ENCODE assay signal across 8 cellular contexts in genomic region chr6:52227495-52227894, GRCh38. TPM values are rescaled to one million over a fixed set of nuclear protein-coding genes. Genes with fewer than 3 reads are reported as not detected.
DNase-seq lines count a peak whose midpoint lies in the region; ATAC-seq and TF ChIP-seq lines count a peak whose summit lies in the region.

No MANE protein-coding gene starts in this region.

- no peak overlapping the region for H3K4me3 ChIP-seq in fibroblast of villous mesenchyme (ENCODE audit: low read depth, low read length)

- DNase-seq in fibroblast of villous mesenchyme (ENCODE audit: low read depth): peak; percentile 7
- no peak for DNase-seq in AG08395 (ENCODE audit: low spot score)
- no peak for DNase-seq in NCI-H748 treated with DMSO at 0.1 percent for 48 hours (lab: John Stamatoyannopoulos, UW)
- DNase-seq in HK-2 (ENCODE audit: unreplicated experiment): no peak
- no peak for DNase-seq in iPS-NIHi11 (ENCODE audit: low spot score)

- TF ChIP-seq CTCF in fibroblast of villous mesenchyme (IDR thresholded peaks at IDR 0.05; ENCODE audit: insufficient read depth, low read depth, low read length): no peak

- ATAC-seq in GM18499 (IDR thresholded peaks at IDR 0.05; ENCODE audit: insufficient read depth, unreplicated experiment) (peak; percentile 100), GM21528 (IDR thresholded peaks at IDR 0.05; ENCODE audit: low FRiP score, unreplicated experiment) (peak; percentile 100), HG03558 (IDR thresholded peaks at IDR 0.05; ENCODE audit: extremely low read depth, unreplicated experiment) (peak; percentile 100)

RNA-seq across cellular contexts. Expression of gene IL17F, which starts 16.8 kb away (rescaled TPM):
- total RNA-seq in fibroblast of villous mesenchyme: under 0.01 TPM in 1 of 2 replicates, not detected in the other

RNA-seq across cellular contexts. Expression of gene IL17A, which starts 41.3 kb away (rescaled TPM):
- total RNA-seq in fibroblast of villous mesenchyme: not detected in 2 replicates

RNA-seq across cellular contexts. Expression of gene MCM3, which starts 57.0 kb away (rescaled TPM):
- total RNA-seq in fibroblast of villous mesenchyme: 38.0 and 49.7 TPM in 2 replicates
